Comparison of ENCODE assay signal across 11 cellular contexts in genomic region chrX:40092808-40093435, GRCh38. TPM values are rescaled to one million over a fixed set of nuclear protein-coding genes. Genes with fewer than 3 reads are reported as not detected.
DNase-seq lines count a peak whose midpoint lies in the region; ATAC-seq and TF ChIP-seq lines count a peak whose summit lies in the region.
"Had no signal": no experiment of that assay in that cellular context is flagged by ENCODE, and none has a peak within 500 bp of the region (broad histone marks: within the 10 kb centered on the region; RNA-seq: fewer than 3 reads in every experiment).

No MANE protein-coding gene starts in this region.

- H3K9me2 ChIP-seq in DOHH2 (replicated peaks; ENCODE audit: control insufficient read depth, low read length), result no peaks in the 10 kb centered on the region

- H3K27me3 Mint-ChIP-seq in T-helper 17 cell, result no peaks in the 10 kb centered on the region
- H3K27me3 Mint-ChIP-seq: activated CD4-positive, alpha-beta T cell treated with anti-CD3 and anti-CD28 coated beads for 36 hours had no signal

- H3K4me3 ChIP-seq in DOHH2 (ENCODE audit: low read length), result no peak overlapping the region
- H3K4me3 ChIP-seq in iPS-18a (ENCODE audit: low read length), result peak overlapping the region; percentile 76
- H3K4me3 ChIP-seq in tibial artery, result no peak overlapping the region

- DNase-seq in T-helper 17 cell (no peak), germinal center (ENCODE audit: low spot score) (no peak), tibial artery (no peak)
- DNase-seq: activated CD4-positive, alpha-beta T cell treated with anti-CD3 and anti-CD28 coated beads for 36 hours; NCI-H2029 treated with DMSO at 0.1 percent for 48 hours had no signal

- no peak for TF ChIP-seq CTCF in 22Rv1 (IDR thresholded peaks at IDR 0.05)
- no peak for TF ChIP-seq CTCF in DOHH2 (IDR thresholded peaks at IDR 0.05; ENCODE audit: low read depth, low read length, poor library complexity, severe bottlenecking)
- no peak for TF ChIP-seq CTCF in tibial artery (IDR thresholded peaks at IDR 0.05)

- H3K9ac ChIP-seq in iPS-18a (ENCODE audit: low read length), result peak overlapping the region; percentile 70

- intact Hi-C loops in tibial artery (cut with DNase I; ENCODE audit: low total_unique reads), result loop anchor here (10.0 kb wide), 1 partner anchor 278 kb away; no protein-coding TSS in a partner anchor

- no peaks in the 10 kb centered on the region for H3K27me3 ChIP-seq in DOHH2 (ENCODE audit: control insufficient read depth, low read length)
- H3K27me3 ChIP-seq in iPS-18a (ENCODE audit: control insufficient read depth, insufficient read depth, low read length), result peaks cover 72% of the 10 kb centered on the region
- H3K27me3 ChIP-seq in tibial artery, result no peaks in the 10 kb centered on the region

- H4K20me1 ChIP-seq in DOHH2 (ENCODE audit: control insufficient read depth, insufficient read depth, low read depth, low read length), result peaks cover 21% of the 10 kb centered on the region

- peak overlapping the region; percentile 69 for H3K4me2 ChIP-seq in DOHH2 (ENCODE audit: low read length)

- no peak for ATAC-seq in T-helper 17 cell
- no peak for ATAC-seq in HG03460 (IDR thresholded peaks at IDR 0.05; ENCODE audit: unreplicated experiment)
- ATAC-seq in HG03175 (IDR thresholded peaks at IDR 0.05; ENCODE audit: unreplicated experiment), result no peak
- ATAC-seq: activated CD4-positive, alpha-beta T cell treated with anti-CD3 and anti-CD28 coated beads for 36 hours had no signal

- H3K36me3 ChIP-seq in DOHH2 (ENCODE audit: control insufficient read depth, low read length) (no peaks in the 10 kb centered on the region), iPS-18a (ENCODE audit: control insufficient read depth, low read depth, low read length) (no peaks in the 10 kb centered on the region), tibial artery (no peaks in the 10 kb centered on the region)

- H3K79me2 ChIP-seq in DOHH2 (ENCODE audit: control insufficient read depth, low read length), result peaks cover 88% of the 10 kb centered on the region

- peak overlapping the region; percentile 81 for H3K4me3 Mint-ChIP-seq in T-helper 17 cell

- H3K36me3 Mint-ChIP-seq in T-helper 17 cell (ENCODE audit: low read depth), result no peaks in the 10 kb centered on the region

- peaks cover 39% of the 10 kb centered on the region for H3K4me1 Mint-ChIP-seq in T-helper 17 cell

- H3K27ac Mint-ChIP-seq in T-helper 17 cell, result peak overlapping the region; percentile 47
- H3K27ac Mint-ChIP-seq: activated CD4-positive, alpha-beta T cell treated with anti-CD3 and anti-CD28 coated beads for 36 hours; dendritic cell treated with granulocyte-macrophage colony-stimulating factor and Interleukin-4, amounts not matched to agents 40 ng/mL and 50 ng/mL, for 4 days had no signal

- peak overlapping the region; percentile 98 for H3K27ac ChIP-seq in 22Rv1
- H3K27ac ChIP-seq in DOHH2 (ENCODE audit: low read depth, low read length), result no peak overlapping the region
- H3K27ac ChIP-seq in iPS-18a (ENCODE audit: low read length), result peak overlapping the region; percentile 63
- no peak overlapping the region for H3K27ac ChIP-seq in tibial artery

- H3K9me3 ChIP-seq in DOHH2 (ENCODE audit: control insufficient read depth, insufficient read depth, low read length) (no peaks in the 10 kb centered on the region), T-helper 17 cell (ENCODE audit: control insufficient read depth, low read length, poor library complexity, severe bottlenecking) (no peaks in the 10 kb centered on the region), iPS-18a (ENCODE audit: control insufficient read depth, low read depth, low read length) (no peaks in the 10 kb centered on the region), tibial artery (no peaks in the 10 kb centered on the region)

- H3K4me1 ChIP-seq in DOHH2 (ENCODE audit: control insufficient read depth, low read length) (peaks cover 68% of the 10 kb centered on the region), iPS-18a (ENCODE audit: control insufficient read depth, low read depth, low read length) (peaks cover 36% of the 10 kb centered on the region), tibial artery (peaks cover 0 to 59% (median 26%) of the 10 kb centered on the region in 4 donors)

- no peaks in the 10 kb centered on the region; the same call in 1 of the 2 replicates for H3F3A ChIP-seq in DOHH2 (ENCODE audit: control insufficient read depth, insufficient read depth)

RNA-seq across cellular contexts. Expression of gene BCOR, which starts 4.8 kb away (rescaled TPM):
- 10 to 100 TPM; 24.7 to 29.1 TPM for total RNA-seq in T-helper 17 cell

Comparison
In these comparisons a context has a peak if more than half of its experiments do, and no peak if none do; other contexts are left out.
1. H3K27ac ChIP-seq: peak in 22Rv1 (single experiment) and iPS-18a (single experiment); none in DOHH2 (single experiment) and tibial artery (0 of 2).